9 cellular contexts compared by ENCODE assay signal in genomic region chr2:215434447-215435260, GRCh38. TPM values are rescaled to one million over a fixed set of nuclear protein-coding genes. Genes with fewer than 3 reads are reported as not detected.
DNase-seq lines count a peak whose midpoint lies in the region; ATAC-seq and TF ChIP-seq lines count a peak whose summit lies in the region.
"Had no signal": no experiment of that assay in that cellular context is flagged by ENCODE, and none has a peak within 500 bp of the region (broad histone marks: within the 10 kb centered on the region; RNA-seq: fewer than 3 reads in every experiment).

No MANE protein-coding gene starts in this region.

- no peak for TF ChIP-seq CTCF in WTC11 (IDR thresholded peaks at IDR 0.05)
- TF ChIP-seq CTCF in gastroesophageal sphincter (IDR thresholded peaks at IDR 0.05), result no peak
- no peak for TF ChIP-seq CTCF in sigmoid colon (IDR thresholded peaks at IDR 0.05)
- TF ChIP-seq CTCF in GM13977 (IDR thresholded peaks at IDR 0.05; ENCODE audit: extremely low read depth, insufficient read depth, missing control alignments), result no peak

- in situ Hi-C loops in GM13977 (cut with MboI; ENCODE audit: low pct_unique_long_range_greater_than_20kb, low sequenced_read_pairs, unreplicated experiment), result no loop called here

- WGBS in gastroesophageal sphincter (ENCODE audit: low coverage in 1 of 2), 2 donors, result 10 to 18% methylated on average over 10 of the region's 10 CpGs
- WGBS in sigmoid colon, 2 donors, result 50 to 60% methylated on average over 10 of the region's 10 CpGs

- H3K36me3 Mint-ChIP-seq in WTC11, result peaks cover 26% of the 10 kb centered on the region

- TF ChIP-seq POLR2A in gastroesophageal sphincter (IDR thresholded peaks at IDR 0.05) (no peak), sigmoid colon (IDR thresholded peaks at IDR 0.05) (no peak)

- no peaks in the 10 kb centered on the region for H3K9me3 Mint-ChIP-seq in WTC11
- H3K9me3 Mint-ChIP-seq: stimulated activated naive CD8-positive, alpha-beta T cell treated with anti-CD3 and anti-CD28 coated beads, Interleukin-15, amount 100 ng/mL, for 72 hours had no signal

- H3K4me1 ChIP-seq in gastroesophageal sphincter (peaks cover 3 to 56% (median 13%) of the 10 kb centered on the region in 3 donors), sigmoid colon (peaks cover 0 to 54% (median 35%) of the 10 kb centered on the region in 4 donors)

- DNase-seq in H7 (no peak), WTC11 (ENCODE audit: low spot score) (no peak), sigmoid colon (no peak), GM13977 (ENCODE audit: low spot score) (no peak)
- no peak for DNase-seq in activated CD4-positive, alpha-beta T cell treated with anti-CD3 and anti-CD28 coated beads, Interleukin-2, amount 50 U/mL, for 1 hour

- CTCF ChIA-PET in WTC11 (lab: Charles Lee), result no interaction called here

- H3K36me3 ChIP-seq in H7 (replicated peaks; ENCODE audit: control insufficient read depth, insufficient read depth, low read length), result peaks cover 8% of the 10 kb centered on the region
- peaks cover 2 to 26% of the 10 kb centered on the region in 2 donors for H3K36me3 ChIP-seq in gastroesophageal sphincter
- peaks cover 0 to 37% (median 14%) of the 10 kb centered on the region in 4 donors for H3K36me3 ChIP-seq in sigmoid colon

- POLR2A ChIA-PET in WTC11 (lab: Charles Lee), result interaction anchor here (0.6 kb wide), 1 partner anchor 11 kb away, joined by 5 read pairs; no protein-coding TSS in a partner anchor

- H3K9me3 ChIP-seq in gastroesophageal sphincter (no peaks in the 10 kb centered on the region), sigmoid colon (no peaks in the 10 kb centered on the region)

- H3K27me3 ChIP-seq in H7 (ENCODE audit: control insufficient read depth, insufficient read depth, low read length) (no peaks in the 10 kb centered on the region), gastroesophageal sphincter (no peaks in the 10 kb centered on the region), sigmoid colon (no peaks in the 10 kb centered on the region)

- H3K27ac ChIP-seq in gastroesophageal sphincter (peak overlapping the region; percentile 94 to 95 (median 94)), sigmoid colon (peak overlapping the region; percentile 95 to 99 (median 98))

- H3K27ac Mint-ChIP-seq in WTC11, result no peak overlapping the region; the same call in 1 of the 2 replicates
- H3K27ac Mint-ChIP-seq: stimulated activated naive CD8-positive, alpha-beta T cell treated with anti-CD3 and anti-CD28 coated beads, Interleukin-15, amount 100 ng/mL, for 72 hours had no signal

- no peak for TF ChIP-seq EP300 in gastroesophageal sphincter (IDR thresholded peaks at IDR 0.05)
- TF ChIP-seq EP300 in sigmoid colon (IDR thresholded peaks at IDR 0.05), result no peak

- ATAC-seq in WTC11 (no peak), gastroesophageal sphincter (no peak), GM21619 (IDR thresholded peaks at IDR 0.05; ENCODE audit: unreplicated experiment) (no peak), HG03469 (IDR thresholded peaks at IDR 0.05; ENCODE audit: unreplicated experiment) (no peak)

- peaks cover 4% of the 10 kb centered on the region; the same call in 1 of the 2 replicates for H3K27me3 Mint-ChIP-seq in WTC11 (ENCODE audit: low read depth)

- intact Hi-C loops in sigmoid colon (cut with DNase I), result loop anchor here (2.0 to 5.0 kb wide), 5 partner anchors 37 to 348 kb away; no protein-coding TSS in a partner anchor

- peaks cover 38% of the 10 kb centered on the region for H3K4me1 Mint-ChIP-seq in WTC11

- H3K4me3 Mint-ChIP-seq in WTC11, result peak overlapping the region; percentile 80

- H3K4me3 ChIP-seq in H7 (ENCODE audit: insufficient read depth, low read depth, low read length) (peak overlapping the region; percentile 72), gastroesophageal sphincter (peak overlapping the region; percentile 80 to 85), sigmoid colon (peak overlapping the region; percentile 87 to 97 (median 90))

TF ChIP-seq in WTC11, 78 proteins besides CTCF, POLR2A, EP300 and RAD21:
- TF ChIP-seq, protein P1, sequence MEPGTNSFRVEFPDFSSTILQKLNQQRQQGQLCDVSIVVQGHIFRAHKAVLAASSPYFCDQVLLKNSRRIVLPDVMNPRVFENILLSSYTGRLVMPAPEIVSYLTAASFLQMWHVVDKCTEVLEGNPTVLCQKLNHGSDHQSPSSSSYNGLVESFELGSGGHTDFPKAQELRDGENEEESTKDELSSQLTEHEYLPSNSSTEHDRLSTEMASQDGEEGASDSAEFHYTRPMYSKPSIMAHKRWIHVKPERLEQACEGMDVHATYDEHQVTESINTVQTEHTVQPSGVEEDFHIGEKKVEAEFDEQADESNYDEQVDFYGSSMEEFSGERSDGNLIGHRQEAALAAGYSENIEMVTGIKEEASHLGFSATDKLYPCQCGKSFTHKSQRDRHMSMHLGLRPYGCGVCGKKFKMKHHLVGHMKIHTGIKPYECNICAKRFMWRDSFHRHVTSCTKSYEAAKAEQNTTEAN (CRISPR knock-in tag; IDR thresholded peaks at IDR 0.05), result no peak
- TF ChIP-seq NR1H2 (CRISPR knock-in tag; IDR thresholded peaks at IDR 0.05) (no peak), SMAD3 (CRISPR knock-in tag; IDR thresholded peaks at IDR 0.05; ENCODE audit: borderline replicate concordance) (no peak), MYBL2 (CRISPR knock-in tag; IDR thresholded peaks at IDR 0.05) (no peak), FOXP1 (CRISPR knock-in tag; IDR thresholded peaks at IDR 0.05; ENCODE audit: borderline replicate concordance) (no peak), NR3C1 (CRISPR knock-in tag; conservative IDR thresholded peaks at IDR 0.05; ENCODE audit: low read depth) (no peak), IRF1 (CRISPR knock-in tag; IDR thresholded peaks at IDR 0.05) (no peak), ZNF671 (CRISPR knock-in tag; IDR thresholded peaks at IDR 0.05) (no peak), ZNF281 (CRISPR knock-in tag; IDR thresholded peaks at IDR 0.05) (no peak), ZNF263 (CRISPR knock-in tag; IDR thresholded peaks at IDR 0.05; ENCODE audit: low read depth) (no peak)
- TF ChIP-seq, protein P2, sequence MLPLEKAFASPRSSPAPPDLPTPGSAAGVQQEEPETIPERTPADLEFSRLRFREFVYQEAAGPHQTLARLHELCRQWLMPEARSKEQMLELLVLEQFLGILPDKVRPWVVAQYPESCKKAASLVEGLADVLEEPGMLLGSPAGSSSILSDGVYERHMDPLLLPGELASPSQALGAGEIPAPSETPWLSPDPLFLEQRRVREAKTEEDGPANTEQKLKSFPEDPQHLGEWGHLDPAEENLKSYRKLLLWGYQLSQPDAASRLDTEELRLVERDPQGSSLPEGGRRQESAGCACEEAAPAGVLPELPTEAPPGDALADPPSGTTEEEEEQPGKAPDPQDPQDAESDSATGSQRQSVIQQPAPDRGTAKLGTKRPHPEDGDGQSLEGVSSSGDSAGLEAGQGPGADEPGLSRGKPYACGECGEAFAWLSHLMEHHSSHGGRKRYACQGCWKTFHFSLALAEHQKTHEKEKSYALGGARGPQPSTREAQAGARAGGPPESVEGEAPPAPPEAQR (CRISPR knock-in tag; IDR thresholded peaks at IDR 0.05), result no peak

RNA-seq across cellular contexts. Expression of gene FN1, which starts 1.2 kb away (rescaled TPM):
- total RNA-seq in H7 (2014; rRNA removed; shearing (Covaris generic)), result 42.8 and 50.4 TPM in 2 replicates
- total RNA-seq in WTC11 (2021) (102 to 115 TPM (median 111 TPM) in 3 replicates), gastroesophageal sphincter (1,000 to 10,000 TPM; 1,699 to 4,986 (median 1,920) TPM), sigmoid colon (1,000 to 10,000 TPM in 2 of 4 donors, 100 to 1,000 TPM in 2; 671 to 3,059 (median 1,333) TPM)
- polyA plus RNA-seq in sigmoid colon, result 100 to 1,000 TPM in 1 of 3 donors, 10 to 100 TPM in 2; 13.6 to 140 (median 28.2) TPM
